17 cellular contexts compared by ENCODE assay signal in the genomic region with DNA sequence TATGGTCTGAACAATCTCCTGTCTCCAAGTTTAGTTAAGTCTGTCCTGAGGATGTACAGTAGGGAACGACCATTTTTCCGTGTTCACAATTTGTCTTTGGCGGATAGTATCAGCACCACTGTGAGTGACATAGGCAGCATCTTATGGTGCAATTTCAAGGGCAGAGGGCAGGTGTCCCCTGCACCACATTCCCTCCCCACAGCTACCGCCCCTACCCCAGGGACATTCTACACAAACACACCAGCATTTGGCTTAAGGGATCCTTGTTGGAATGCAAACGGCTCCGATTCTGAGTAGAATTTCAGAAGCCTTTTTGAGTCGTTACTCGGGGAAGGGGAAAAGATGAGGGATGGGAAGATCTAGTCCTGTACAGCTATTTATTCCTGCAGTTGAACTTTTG.
"Had no signal": no experiment of that assay in that cellular context is flagged by ENCODE, and none has a peak within 500 bp of the region (broad histone marks: within the 10 kb centered on the region; RNA-seq: fewer than 3 reads in every experiment).

No MANE protein-coding gene starts in this region.

- FAIRE-seq: bronchial epithelial cell, small intestine had no signal

- H3K27me3 ChIP-seq: ascending aorta had no signal

- ATAC-seq: activated naive CD8-positive, alpha-beta T cell treated with anti-CD3 and anti-CD28 coated beads, Interleukin-2, amount 50 U/mL, for 24 hours; left cardiac atrium; naive thymus-derived CD8-positive, alpha-beta T cell had no signal

- DNase-seq: activated CD4-positive, alpha-beta T cell treated with anti-CD3 and anti-CD28 coated beads, Interleukin-2, amount 50 U/mL, for 48 hours; activated naive CD4-positive, alpha-beta T cell treated with anti-CD3 and anti-CD28 coated beads for 36 hours; activated naive CD8-positive, alpha-beta T cell treated with anti-CD3 and anti-CD28 coated beads, Interleukin-2, amount 50 U/mL, for 24 hours; foreskin fibroblast; glutamatergic neuron; left cardiac atrium; naive thymus-derived CD8-positive, alpha-beta T cell; nucleus accumbens; posterior cingulate gyrus; retina; small intestine; stimulated activated CD4-positive, alpha-beta T cell treated with anti-CD3 and anti-CD28 coated beads, Interleukin-4, amount 100 ng/mL, for 4 hours; stimulated activated CD8-positive, alpha-beta memory T cell treated with anti-CD3 and anti-CD28 coated beads, Interleukin-4, amount 100 ng/mL, for 48 hours; stimulated activated naive CD4-positive, alpha-beta T cell treated with Interleukin-2 at 50 U/mL for 16 hours; T-helper 1 cell had no signal

- H3K4me1 ChIP-seq: ascending aorta had no signal

- H3K9me3 ChIP-seq: ascending aorta had no signal

- H3K27ac ChIP-seq: ascending aorta had no signal

- H3K4me3 ChIP-seq: ascending aorta had no signal

- H3K36me3 ChIP-seq: ascending aorta had no signal
